In the genomic region with DNA sequence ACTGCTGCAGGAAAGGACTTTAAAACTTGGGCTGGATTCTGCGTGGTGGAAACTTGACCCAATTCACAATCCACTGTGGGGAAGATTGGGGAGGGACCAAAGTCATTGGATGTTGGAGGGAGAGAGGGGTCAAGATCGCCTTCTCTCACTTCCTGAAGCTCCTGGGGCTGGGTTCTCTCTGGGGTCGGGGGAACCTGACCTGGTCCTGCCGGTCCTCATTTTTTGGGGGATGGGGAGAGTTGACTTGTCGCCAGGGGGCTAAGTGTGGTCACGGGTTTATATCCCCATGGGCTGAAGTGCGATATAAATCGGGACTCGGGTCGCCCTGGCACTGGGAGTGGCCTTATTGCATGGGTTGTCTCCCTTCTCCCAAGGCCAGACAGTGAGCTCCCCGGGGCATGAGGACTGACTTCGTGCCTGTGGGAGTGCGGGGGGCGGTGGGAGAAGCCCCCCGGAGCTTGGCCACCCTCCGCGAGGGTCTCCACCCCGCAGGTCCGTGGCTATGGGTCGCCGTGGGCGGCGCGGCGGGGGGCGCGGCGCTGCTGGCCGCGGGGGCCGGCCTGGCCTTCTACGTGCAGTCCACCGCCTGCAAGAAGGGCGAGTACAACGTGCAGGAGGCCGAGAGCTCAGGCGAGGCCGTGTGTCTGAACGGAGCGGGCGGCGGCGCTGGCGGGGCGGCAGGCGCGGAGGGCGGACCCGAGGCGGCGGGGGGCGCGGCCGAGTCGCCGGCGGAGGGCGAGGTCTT, we compare ENCODE assay signal across 10 cellular contexts. TPM values are rescaled to one million over a fixed set of nuclear protein-coding genes. Genes with fewer than 3 reads are reported as not detected.
DNase-seq lines count a peak whose midpoint lies in the region; FAIRE-seq and TF ChIP-seq lines count a peak whose summit lies in the region.
"Had no signal": no experiment of that assay in that cellular context is flagged by ENCODE, and none has a peak within 500 bp of the region (broad histone marks: within the 10 kb centered on the region; RNA-seq: fewer than 3 reads in every experiment).

No MANE protein-coding gene starts in this region.

- POLR2A ChIA-PET in Caco-2 (lab: Charles Lee), result no interaction called here
- POLR2A ChIA-PET in H1 (lab: Charles Lee; ENCODE audit: partially characterized antibody), result interaction anchor here (1.0 to 1.9 kb wide), 7 partner anchors 9 to 35 kb away, joined by 3 to 8 read pairs (median 5); a partner anchor contains a TSS

- H3K27ac Mint-ChIP-seq in Caco-2 (ENCODE audit: unreplicated experiment), result no peak overlapping the region
- H3K27ac Mint-ChIP-seq in IgD-negative memory B cell, result peak overlapping the region; percentile 63 to 89 (median 82)

- no peaks in the 10 kb centered on the region for H3K79me1 ChIP-seq in H1 (ENCODE audit: low read depth, low read length)

- H2AFZ ChIP-seq in H1 (ENCODE audit: low read length) (0 out of 2 replicates have a peak overlapping the region, but pooled peaks have one; percentile 30), neuron (ENCODE audit: low read depth, low read length) (peak overlapping the region; percentile 32)

- TF ChIP-seq CTCF in Caco-2 (IDR thresholded peaks at IDR 0.05; ENCODE audit: insufficient read depth in 1 of 2, low read depth in 1 of 2, low read length in 1 of 2, severe bottlenecking in 1 of 2, unreplicated experiment in 1 of 2) (no peak), H1 (IDR thresholded peaks at IDR 0.05; ENCODE audit: control extremely low read depth in 1 of 3, insufficient read depth in 1 of 3, low read depth in 1 of 3, low read length in 3 of 3) (no peak), foreskin fibroblast (IDR thresholded peaks at IDR 0.05; ENCODE audit: low read depth, low read length) (no peak)

- H2AK5ac ChIP-seq in H1 (ENCODE audit: low read depth, low read length), result no peak overlapping the region

- no peaks in the 10 kb centered on the region for H3K79me2 ChIP-seq in H1 (ENCODE audit: control insufficient read depth in 1 of 2, insufficient read depth in 2 of 2, low read length in 2 of 2)

- no peak overlapping the region for H3K14ac ChIP-seq in H1 (ENCODE audit: insufficient read length)

- H3K27ac ChIP-seq in H1 (ENCODE audit: low read depth, low read length), result no peak overlapping the region
- H3K27ac ChIP-seq: VCaP had no signal

- H3K9ac ChIP-seq in H1 (replicated peaks in 1 of 4; ENCODE audit: extremely low read depth in 1 of 4, low read depth in 3 of 4, low read length in 3 of 4), result no peak overlapping the region

- H4K91ac ChIP-seq in H1 (replicated peaks; ENCODE audit: insufficient read length, low read length), result no peak overlapping the region

- peaks cover 0 to 20% of the 10 kb centered on the region in 2 experiments for H4K20me1 ChIP-seq in H1 (replicated peaks in 1 of 2; ENCODE audit: control insufficient read depth in 1 of 2, insufficient read depth in 2 of 2, low read length in 2 of 2)

- no peak overlapping the region for H4K5ac ChIP-seq in H1 (ENCODE audit: insufficient read length, low read depth, low read length)

- H2BK12ac ChIP-seq in H1 (ENCODE audit: low read depth, low read length), result no peak overlapping the region

- no peak overlapping the region for H2BK20ac ChIP-seq in H1 (ENCODE audit: low read length)

- 3% methylated on average over 34 of the region's 58 CpGs; no CpG with 5 or more reads in 1 of the 2 experiments for WGBS in H1 (ENCODE audit: extremely low coverage in 1 of 2, insufficient coverage in 1 of 2, insufficient read length in 1 of 2, insufficient replicate concordance in 2 of 2, low coverage in 1 of 2, low lambda C conversion rate in 2 of 2, missing lambda C conversion rate in 1 of 2), 2 experiments

- H3K18ac ChIP-seq in H1 (ENCODE audit: extremely low read depth, low read length), result no peak overlapping the region; the same call in 1 of the 2 replicates

- no peak overlapping the region for H3K56ac ChIP-seq in H1 (replicated peaks; ENCODE audit: insufficient read length, low read depth, low read length)

- no peak for FAIRE-seq in H1 (lab: Jason Lieb, UNC)

- H2BK120ac ChIP-seq in H1 (replicated peaks; ENCODE audit: low read depth, low read length), result no peak overlapping the region

- no peak overlapping the region for H2BK15ac ChIP-seq in H1 (ENCODE audit: low read length)

- H3K4me1 ChIP-seq in Caco-2, result no peaks in the 10 kb centered on the region; the same call in 1 of the 2 replicates
- H3K4me1 ChIP-seq in H1 (replicated peaks in 1 of 4; ENCODE audit: control insufficient read depth in 3 of 4, insufficient read depth in 4 of 4, low read length in 3 of 4), result peaks cover 0 to 28% (median 13%) of the 10 kb centered on the region in 4 experiments; a peak in 6 of 7 replicates
- peaks cover 15% of the 10 kb centered on the region for H3K4me1 ChIP-seq in neuron (ENCODE audit: insufficient read depth, low read length)

- no peak for TF ChIP-seq POLR2A in H1 (IDR thresholded peaks at IDR 0.05; ENCODE audit: control extremely low read depth in 1 of 2, low read depth in 2 of 2, low read length in 2 of 2)

- BruUV-seq in Caco-2 (replicated peaks; lab: Mats Ljungman, UMichigan), result no TSS peak

- no peak for TF ChIP-seq RAD21 in H1 (IDR thresholded peaks at IDR 0.05 in 1 of 2, conservative IDR thresholded peaks at IDR 0.05 in 1 of 2; ENCODE audit: low read depth in 2 of 2, low read length in 2 of 2)

- H3K36me3 ChIP-seq in Caco-2 (ENCODE audit: control insufficient read depth, insufficient read depth, low read length) (no peaks in the 10 kb centered on the region; the same call in 1 of the 2 replicates), H1 (ENCODE audit: control insufficient read depth in 2 of 4, insufficient read depth in 4 of 4, low read length in 3 of 4) (no peaks in the 10 kb centered on the region), neuron (ENCODE audit: insufficient read depth, low read length) (no peaks in the 10 kb centered on the region)

- H3K4me3 Mint-ChIP-seq in Caco-2 (ENCODE audit: unreplicated experiment) (peak overlapping the region; percentile 54), IgD-negative memory B cell (peak overlapping the region; percentile 65 to 98 (median 84))

- H3K27me3 Mint-ChIP-seq in Caco-2 (ENCODE audit: insufficient read depth, unreplicated experiment) (no peaks in the 10 kb centered on the region), IgD-negative memory B cell (peaks cover 38% of the 10 kb centered on the region)

- H2BK5ac ChIP-seq in H1 (ENCODE audit: low read depth, low read length), result no peak overlapping the region

- H3K23ac ChIP-seq in H1 (ENCODE audit: insufficient read length), result no peak overlapping the region

- H3K9me3 Mint-ChIP-seq in Caco-2 (ENCODE audit: unreplicated experiment), result no peaks in the 10 kb centered on the region
- H3K9me3 Mint-ChIP-seq in IgD-negative memory B cell, result peaks cover 0 to 7% (median 0%) of the 10 kb centered on the region in 3 donors

- CTCF ChIA-PET in Caco-2 (lab: Charles Lee) (interaction anchor here (0.5 to 1.0 kb wide), 2 partner anchors 93 to 109 kb away, joined by 4 to 5 read pairs; no protein-coding TSS in a partner anchor), H1 (lab: Charles Lee; ENCODE audit: partially characterized antibody) (interaction anchor here (0.7 to 2.2 kb wide), 12 partner anchors 11 to 125 kb away, joined by 3 to 15 read pairs (median 4); a partner anchor contains a TSS)

- peak overlapping the region; percentile 29; the same call in 1 of the 2 replicates for H4K8ac ChIP-seq in H1 (ENCODE audit: extremely low read depth, insufficient read depth, low read length)

- intact Hi-C loops in Caco-2 (cut with micrococcal nuclease; ENCODE audit: unreplicated experiment), result no loop called here

- H3K27me3 ChIP-seq in Caco-2 (replicated peaks; ENCODE audit: control insufficient read depth, insufficient read depth, low read length) (no peaks in the 10 kb centered on the region), H1 (replicated peaks in 1 of 4; ENCODE audit: control insufficient read depth in 3 of 4, extremely low read depth in 1 of 4, insufficient read depth in 3 of 4, low read length in 3 of 4) (peaks cover 35 to 62% (median 57%) of the 10 kb centered on the region in 4 experiments), neuron (ENCODE audit: insufficient read depth, low read length) (peaks cover 35% of the 10 kb centered on the region)

- no peak overlapping the region for H3K4ac ChIP-seq in H1 (replicated peaks; ENCODE audit: insufficient read length, low read depth, low read length)

- peaks cover 18% of the 10 kb centered on the region; the same call in 1 of the 2 replicates for H3K23me2 ChIP-seq in H1 (ENCODE audit: low read depth, low read length)

- peak overlapping the region; percentile 84 to 88 for H3K4me2 ChIP-seq in H1 (ENCODE audit: insufficient read depth in 1 of 2, low read depth in 2 of 2, low read length in 2 of 2)

- H3K9me3 ChIP-seq in Caco-2 (no peaks in the 10 kb centered on the region), H1 (ENCODE audit: insufficient read depth in 2 of 2, low read depth in 1 of 2, low read length in 1 of 2) (no peaks in the 10 kb centered on the region), neuron (ENCODE audit: low read length) (peaks cover 5% of the 10 kb centered on the region)

- H3K4me1 Mint-ChIP-seq in Caco-2 (ENCODE audit: low read depth, unreplicated experiment) (peaks cover 4% of the 10 kb centered on the region), IgD-negative memory B cell (peaks cover 10 to 19% (median 16%) of the 10 kb centered on the region in 3 donors)

- H3K36me3 Mint-ChIP-seq in Caco-2 (ENCODE audit: insufficient read depth, unreplicated experiment) (peaks cover 7% of the 10 kb centered on the region), IgD-negative memory B cell (no peaks in the 10 kb centered on the region)

- no peak for TF ChIP-seq EP300 in H1 (IDR thresholded peaks at IDR 0.05; ENCODE audit: borderline replicate concordance in 1 of 2, low read depth in 2 of 2, low read length in 2 of 2)

- H3K4me3 ChIP-seq in Caco-2 (ENCODE audit: low read depth, low read length) (peak overlapping the region; percentile 15), H1 (ENCODE audit: extremely low read depth in 1 of 4, insufficient read depth in 2 of 4, low read depth in 3 of 4, low read length in 4 of 4) (peak overlapping the region; percentile 19 to 59 (median 40)), neuron (ENCODE audit: low read length) (peak overlapping the region; percentile 1), foreskin fibroblast (ENCODE audit: low read depth in 1 of 2, low read length in 2 of 2) (no peak overlapping the region)

- DNase-seq in Caco-2 (peak in 1 of 2 experiments; percentile 60), H1 (ENCODE audit: low read depth in 1 of 2, low spot score in 2 of 2) (peak in 1 of 2 experiments; percentile 75), kidney tubule cell (ENCODE audit: low spot score) (no peak), foreskin fibroblast (no peak), NCI-H2107 (lab: John Stamatoyannopoulos, UW) (no peak)
- DNase-seq in stimulated activated CD4-positive, alpha-beta T cell treated with anti-CD3 and anti-CD28 coated beads, Interleukin-2, amount 100 ng/mL, for 24 hours, result no peak
- DNase-seq: NCI-H2227 treated with DMSO at 0.1 percent for 48 hours had no signal

RNA-seq across cellular contexts. Expression of a gene that starts 6.3 kb away (rescaled TPM):
- total RNA-seq in Caco-2 (2022), result 2.5 and 3.2 TPM in 2 replicates
- not detected for polyA plus RNA-seq in IgD-negative memory B cell
- total RNA-seq in H1 (2021; fragmentation: NEBNext Ultra II Directional; extraction: Animal tissue kit (Norgen Biotek cat#: 25700)), result 1.9 and 4.8 TPM in 2 replicates
- 3.9 and 9.0 TPM in 2 replicates for polyA plus RNA-seq in H1 (2011; rRNA removed)
- polyA plus RNA-seq in H1 (2011; cell fraction: cytosol; rRNA removed), result 5.9 TPM
- polyA plus RNA-seq in H1 (2011; cell fraction: nucleus; rRNA removed), result 58.0 TPM
- 1.2 to 5.4 TPM (median 4.4 TPM) in 4 replicates for polyA plus RNA-seq in H1 (2012, experiment 1 of 2)
- 1.0 TPM for polyA plus RNA-seq in H1 (2012, experiment 2 of 2)
- polyA plus RNA-seq in H1 (2013, experiment 1 of 2), result 2.9 TPM
- polyA plus RNA-seq in H1 (2013, experiment 2 of 2), result 1.9 TPM
- polyA minus RNA-seq in H1 (2011; rRNA and poly(A)+ RNA removed), result 0.32 and 0.79 TPM in 2 replicates
- 1.4 TPM for polyA minus RNA-seq in H1 (2011; cell fraction: cytosol; rRNA and poly(A)+ RNA removed)
- 7.0 TPM for polyA minus RNA-seq in H1 (2011; cell fraction: nucleus; rRNA and poly(A)+ RNA removed)

RNA-seq across cellular contexts. Expression of a gene that starts 9.3 kb away (rescaled TPM):
- 9.0 and 9.4 TPM in 2 replicates for total RNA-seq in Caco-2 (2022)
- 0.81 TPM for polyA plus RNA-seq in IgD-negative memory B cell
- total RNA-seq in H1 (2021; fragmentation: NEBNext Ultra II Directional; extraction: Animal tissue kit (Norgen Biotek cat#: 25700)), result 1.3 and 1.5 TPM in 2 replicates
- polyA plus RNA-seq in H1 (2011; rRNA removed), result 4.1 and 6.3 TPM in 2 replicates
- 4.3 TPM for polyA plus RNA-seq in H1 (2011; cell fraction: cytosol; rRNA removed)
- polyA plus RNA-seq in H1 (2011; cell fraction: nucleus; rRNA removed), result 2.4 TPM
- 0.83 to 2.2 TPM (median 2.0 TPM) in 4 replicates for polyA plus RNA-seq in H1 (2012, experiment 1 of 2)
- 2.3 TPM for polyA plus RNA-seq in H1 (2012, experiment 2 of 2)
- polyA plus RNA-seq in H1 (2013, experiment 1 of 2), result 2.6 TPM
- 3.6 TPM for polyA plus RNA-seq in H1 (2013, experiment 2 of 2)
- polyA minus RNA-seq in H1 (2011; rRNA and poly(A)+ RNA removed), result 0.54 and 0.56 TPM in 2 replicates
- polyA minus RNA-seq in H1 (2011; cell fraction: cytosol; rRNA and poly(A)+ RNA removed), result 2.9 TPM
- 1.4 TPM for polyA minus RNA-seq in H1 (2011; cell fraction: nucleus; rRNA and poly(A)+ RNA removed)

RNA-seq across cellular contexts. Expression of a gene that starts 13.6 kb away (rescaled TPM):
- total RNA-seq in Caco-2 (2022), result 2.5 and 3.8 TPM in 2 replicates
- polyA plus RNA-seq in IgD-negative memory B cell, result 2.6 TPM
- 4.6 and 5.1 TPM in 2 replicates for total RNA-seq in H1 (2021; fragmentation: NEBNext Ultra II Directional; extraction: Animal tissue kit (Norgen Biotek cat#: 25700))
- polyA plus RNA-seq in H1 (2011; rRNA removed), result 4.2 and 8.2 TPM in 2 replicates
- 7.6 TPM for polyA plus RNA-seq in H1 (2011; cell fraction: cytosol; rRNA removed)
- 24.9 TPM for polyA plus RNA-seq in H1 (2011; cell fraction: nucleus; rRNA removed)
- polyA plus RNA-seq in H1 (2012, experiment 1 of 2), result 3.5 to 9.1 TPM (median 7.4 TPM) in 4 replicates
- polyA plus RNA-seq in H1 (2012, experiment 2 of 2), result 4.4 TPM
- 5.0 TPM for polyA plus RNA-seq in H1 (2013, experiment 1 of 2)
- 4.1 TPM for polyA plus RNA-seq in H1 (2013, experiment 2 of 2)
- polyA minus RNA-seq in H1 (2011; rRNA and poly(A)+ RNA removed), result 0.34 and 0.82 TPM in 2 replicates
- 1.0 TPM for polyA minus RNA-seq in H1 (2011; cell fraction: cytosol; rRNA and poly(A)+ RNA removed)
- polyA minus RNA-seq in H1 (2011; cell fraction: nucleus; rRNA and poly(A)+ RNA removed), result 2.2 TPM

RNA-seq across cellular contexts. Expression of a gene that starts 19.8 kb away (rescaled TPM):
- total RNA-seq in Caco-2 (2022), result 28.7 and 30.3 TPM in 2 replicates
- polyA plus RNA-seq in IgD-negative memory B cell (12.8 TPM), H1 (2011; rRNA removed) (64.4 and 80.2 TPM in 2 replicates)
- 27.0 and 27.8 TPM in 2 replicates for total RNA-seq in H1 (2021; fragmentation: NEBNext Ultra II Directional; extraction: Animal tissue kit (Norgen Biotek cat#: 25700))
- 56.5 TPM for polyA plus RNA-seq in H1 (2011; cell fraction: cytosol; rRNA removed)
- polyA plus RNA-seq in H1 (2011; cell fraction: nucleus; rRNA removed), result 58.5 TPM
- polyA plus RNA-seq in H1 (2012, experiment 1 of 2), result 29.0 to 43.7 TPM (median 43.2 TPM) in 4 replicates
- polyA plus RNA-seq in H1 (2012, experiment 2 of 2), result 39.3 TPM
- 18.6 TPM for polyA plus RNA-seq in H1 (2013, experiment 1 of 2)
- polyA plus RNA-seq in H1 (2013, experiment 2 of 2), result 19.3 TPM
- 15.6 and 20.0 TPM in 2 replicates for polyA minus RNA-seq in H1 (2011; rRNA and poly(A)+ RNA removed)
- 14.0 TPM for polyA minus RNA-seq in H1 (2011; cell fraction: cytosol; rRNA and poly(A)+ RNA removed)
- polyA minus RNA-seq in H1 (2011; cell fraction: nucleus; rRNA and poly(A)+ RNA removed), result 18.5 TPM

RNA-seq across cellular contexts. Expression of a gene that starts 25.1 kb away (rescaled TPM):
- 15.7 and 17.9 TPM in 2 replicates for total RNA-seq in Caco-2 (2022)
- polyA plus RNA-seq in IgD-negative memory B cell (9.2 TPM), H1 (2011; rRNA removed) (5.2 and 9.4 TPM in 2 replicates)
- 3.8 and 4.0 TPM in 2 replicates for total RNA-seq in H1 (2021; fragmentation: NEBNext Ultra II Directional; extraction: Animal tissue kit (Norgen Biotek cat#: 25700))
- 4.1 TPM for polyA plus RNA-seq in H1 (2011; cell fraction: cytosol; rRNA removed)
- 5.3 TPM for polyA plus RNA-seq in H1 (2011; cell fraction: nucleus; rRNA removed)
- 4.7 to 8.7 TPM (median 6.5 TPM) in 4 replicates for polyA plus RNA-seq in H1 (2012, experiment 1 of 2)
- 4.1 TPM for polyA plus RNA-seq in H1 (2012, experiment 2 of 2)
- 12.4 TPM for polyA plus RNA-seq in H1 (2013, experiment 1 of 2)
- 10.8 TPM for polyA plus RNA-seq in H1 (2013, experiment 2 of 2)
- 5.7 and 9.7 TPM in 2 replicates for polyA minus RNA-seq in H1 (2011; rRNA and poly(A)+ RNA removed)
- 8.4 TPM for polyA minus RNA-seq in H1 (2011; cell fraction: cytosol; rRNA and poly(A)+ RNA removed)
- 3.0 TPM for polyA minus RNA-seq in H1 (2011; cell fraction: nucleus; rRNA and poly(A)+ RNA removed)

Comparison
In these comparisons a context has a peak if more than half of its experiments do, and no peak if none do; other contexts are left out.
1. H3K4me3 ChIP-seq: peak in Caco-2 (single experiment), H1 (4 of 4) and neuron (single experiment); none in foreskin fibroblast (0 of 2).